19 cellular contexts compared by ENCODE assay signal in the genomic region with DNA sequence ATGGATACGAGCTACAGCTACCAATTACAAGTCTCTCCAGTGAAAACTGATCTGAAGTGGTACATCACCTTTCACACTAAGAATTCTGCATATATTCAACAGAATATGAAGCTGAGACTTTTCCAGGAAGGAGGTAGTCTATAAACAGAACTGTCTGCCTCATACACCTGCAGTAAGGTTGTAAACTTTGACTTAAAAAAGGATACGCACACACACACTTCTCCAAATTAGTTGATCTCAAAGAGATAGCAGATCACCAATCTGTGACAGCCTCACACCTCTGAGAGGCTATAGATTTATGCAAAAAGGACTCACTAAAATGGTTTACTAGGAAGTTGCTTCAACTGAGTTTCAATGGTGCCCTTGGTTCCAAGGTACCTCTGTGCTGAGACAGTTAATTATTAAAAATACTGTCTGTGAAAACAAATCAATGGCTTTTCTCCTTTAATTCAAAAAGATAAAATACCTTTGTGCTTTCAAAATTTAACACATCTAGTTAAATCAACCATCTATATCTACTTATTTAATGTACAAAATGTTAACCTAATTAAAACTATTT. TPM values are rescaled to one million over a fixed set of nuclear protein-coding genes. Genes with fewer than 3 reads are reported as not detected.
DNase-seq lines count a peak whose midpoint lies in the region; ATAC-seq, FAIRE-seq and TF ChIP-seq lines count a peak whose summit lies in the region.
"Had no signal": no experiment of that assay in that cellular context is flagged by ENCODE, and none has a peak within 500 bp of the region (broad histone marks: within the 10 kb centered on the region; RNA-seq: fewer than 3 reads in every experiment).

No MANE protein-coding gene starts in this region.

- no peaks in the 10 kb centered on the region for H3K4me1 Mint-ChIP-seq in neural progenitor cell

- CTCF ChIA-PET in HepG2 (lab: Yijun Ruan, JAX; ENCODE audit: low intra/inter-chr PET ratio, low total read pairs): no interaction called here

- FAIRE-seq in HepG2 (lab: Jason Lieb, UNC) (no peak), GM19239 (lab: Jason Lieb, UNC) (peak; percentile 26), urothelium cell line (lab: Jason Lieb, UNC) (no peak)
- FAIRE-seq: H1, K562 had no signal

- H3K4me3 ChIP-seq in liver (ENCODE audit: low read depth in 1 of 3, low read length in 3 of 3) (no peak overlapping the region), HepG2 (replicated peaks in 1 of 3; ENCODE audit: insufficient read depth in 1 of 3, low read depth in 2 of 3, low read length in 3 of 3) (no peak overlapping the region), body of pancreas (no peak overlapping the region), neural progenitor cell (no peak overlapping the region), upper lobe of left lung (no peak overlapping the region)
- H3K4me3 ChIP-seq: GM12878, K562 had no signal

- TF ChIP-seq POLR2A in HepG2 (IDR thresholded peaks at IDR 0.05; ENCODE audit: insufficient read depth in 1 of 2, low read depth in 2 of 2, low read length in 2 of 2): no peak
- no peak for TF ChIP-seq POLR2A in body of pancreas (IDR thresholded peaks at IDR 0.05)
- no peak for TF ChIP-seq POLR2A in upper lobe of left lung (IDR thresholded peaks at IDR 0.05)

- H3K4me1 ChIP-seq in liver (ENCODE audit: control insufficient read depth in 4 of 4, insufficient read depth in 4 of 4, low read length in 3 of 4) (peaks cover 5 to 12% (median 10%) of the 10 kb centered on the region in 4 donors), HepG2 (ENCODE audit: insufficient read depth, low read length) (peaks cover 41% of the 10 kb centered on the region), body of pancreas (peaks cover 55% of the 10 kb centered on the region), neural progenitor cell (no peaks in the 10 kb centered on the region), upper lobe of left lung (peaks cover 10 to 25% (median 13%) of the 10 kb centered on the region in 4 donors)

- H4K20me1 ChIP-seq in HepG2 (ENCODE audit: insufficient read depth, low read length) (no peaks in the 10 kb centered on the region), neural progenitor cell (ENCODE audit: low read depth) (peaks cover 58% of the 10 kb centered on the region)

- peaks cover 31% of the 10 kb centered on the region for H3K36me3 Mint-ChIP-seq in neural progenitor cell

- peaks cover 4 to 29% (median 23%) of the 10 kb centered on the region in 4 donors for H3K36me3 ChIP-seq in liver (ENCODE audit: control insufficient read depth in 4 of 4, insufficient read depth in 3 of 4, low read depth in 1 of 4, low read length in 3 of 4)
- peaks cover 10 to 50% of the 10 kb centered on the region in 2 experiments for H3K36me3 ChIP-seq in HepG2 (replicated peaks in 1 of 2; ENCODE audit: control insufficient read depth in 1 of 2, insufficient read depth in 2 of 2, low read length in 2 of 2)
- H3K36me3 ChIP-seq in body of pancreas (replicated peaks in 1 of 2; ENCODE audit: insufficient read depth in 1 of 2, low read depth in 2 of 2): peaks cover 0 to 7% of the 10 kb centered on the region in 2 donors
- H3K36me3 ChIP-seq in neural progenitor cell: peaks cover 38% of the 10 kb centered on the region
- peaks cover 12 to 74% (median 35%) of the 10 kb centered on the region in 4 donors for H3K36me3 ChIP-seq in upper lobe of left lung

- ATAC-seq in HepG2: no peak
- ATAC-seq in body of pancreas: no peak
- ATAC-seq in upper lobe of left lung (ENCODE audit: low FRiP score in 2 of 2): no peak
- ATAC-seq: GM12878, K562 had no signal

- H2AFZ ChIP-seq in HepG2 (ENCODE audit: low read length) (no peak overlapping the region), neural progenitor cell (replicated peaks) (no peak overlapping the region)

- H3K4me3 Mint-ChIP-seq in neural progenitor cell: no peak overlapping the region

- no peaks in the 10 kb centered on the region for H3K9me3 Mint-ChIP-seq in neural progenitor cell

- intact Hi-C loops in HepG2 (cut with micrococcal nuclease; ENCODE audit: unreplicated experiment) (no loop called here), body of pancreas (cut with DNase I) (no loop called here)

- BruUV-seq in HepG2 (replicated peaks; lab: Mats Ljungman, UMichigan): no TSS peak

- TF ChIP-seq RAD21 in liver (IDR thresholded peaks at IDR 0.05) (no peak), HepG2 (CRISPR knock-in tag; IDR thresholded peaks at IDR 0.05) (no peak)

- TF ChIP-seq CTCF in liver (IDR thresholded peaks at IDR 0.05; ENCODE audit: low read depth, low read length, missing input control): no peak
- no peak for TF ChIP-seq CTCF in HepG2 (CRISPR knock-in tag; IDR thresholded peaks at IDR 0.05)
- no peak for TF ChIP-seq CTCF in body of pancreas (IDR thresholded peaks at IDR 0.05)
- TF ChIP-seq CTCF in neural progenitor cell (IDR thresholded peaks at IDR 0.05): no peak
- TF ChIP-seq CTCF in upper lobe of left lung (IDR thresholded peaks at IDR 0.05): no peak

- H3K79me2 ChIP-seq in HepG2 (ENCODE audit: insufficient read depth, low read length) (peaks cover 9% of the 10 kb centered on the region), neural progenitor cell (ENCODE audit: low read depth) (peaks cover 47% of the 10 kb centered on the region)

- TF ChIP-seq EP300 in HepG2 (IDR thresholded peaks at IDR 0.05; ENCODE audit: low read depth in 2 of 2, low read length in 2 of 2) (no peak), HepG2 (CRISPR knock-in tag; IDR thresholded peaks at IDR 0.05; ENCODE audit: borderline replicate concordance) (no peak), upper lobe of left lung (IDR thresholded peaks at IDR 0.05) (no peak)

- DNase-seq in HepG2 (ENCODE audit: low spot score): no peak
- DNase-seq in GM19239 (ENCODE audit: insufficient read length, low spot score): no peak
- DNase-seq in body of pancreas: no peak
- no peak for DNase-seq in neural progenitor cell (ENCODE audit: low spot score)
- no peak for DNase-seq in urothelium cell line (ENCODE audit: low spot score)
- DNase-seq in upper lobe of left lung: no peak
- DNase-seq in NCI-H187 (lab: John Stamatoyannopoulos, UW): no peak
- DNase-seq: C1 segment of cervical spinal cord; DMS153; NCI-H1105; NCI-H2081 treated with DMSO at 0.1 percent for 48 hours; NCI-H748 treated with DMSO at 0.1 percent for 48 hours; NK-92 treated with Interleukin-12 subunit alpha and Interleukin-12 subunit beta, amount 100 ng/mL, for 24 hours; OCI-M1; Right ventricle myocardium superior had no signal

- H3K27ac ChIP-seq in liver (ENCODE audit: low read depth in 1 of 2, low read length in 2 of 2): peak overlapping the region in 1 of 2 donors; percentile 8
- H3K27ac ChIP-seq in HepG2 (ENCODE audit: extremely low read length, insufficient read depth, low read length): no peak overlapping the region
- peak overlapping the region in 3 of 4 donors; percentile 36 to 79 (median 76) for H3K27ac ChIP-seq in body of pancreas
- H3K27ac ChIP-seq in neural progenitor cell: peak overlapping the region; percentile 24
- H3K27ac ChIP-seq in upper lobe of left lung: no peak overlapping the region

- H3K4me2 ChIP-seq in HepG2 (ENCODE audit: low read depth, low read length) (no peak overlapping the region), neural progenitor cell (no peak overlapping the region)

- no peaks in the 10 kb centered on the region for H3K27me3 Mint-ChIP-seq in neural progenitor cell (ENCODE audit: insufficient read depth, low read depth)

- POLR2A ChIA-PET in HepG2 (lab: Yijun Ruan, JAX): no interaction called here

- H3K27me3 ChIP-seq in liver (ENCODE audit: control insufficient read depth in 4 of 4, insufficient read depth in 4 of 4, low read length in 3 of 4): no peaks in the 10 kb centered on the region
- no peaks in the 10 kb centered on the region for H3K27me3 ChIP-seq in HepG2 (ENCODE audit: control insufficient read depth in 1 of 2, insufficient read depth in 2 of 2, low read length in 2 of 2)
- no peaks in the 10 kb centered on the region for H3K27me3 ChIP-seq in body of pancreas
- no peaks in the 10 kb centered on the region for H3K27me3 ChIP-seq in neural progenitor cell
- no peaks in the 10 kb centered on the region for H3K27me3 ChIP-seq in upper lobe of left lung

- H3K9me3 ChIP-seq in liver (ENCODE audit: control insufficient read depth in 4 of 4, low read length in 3 of 4) (no peaks in the 10 kb centered on the region), HepG2 (ENCODE audit: low read length) (no peaks in the 10 kb centered on the region), body of pancreas (no peaks in the 10 kb centered on the region), neural progenitor cell (ENCODE audit: low read depth) (no peaks in the 10 kb centered on the region), upper lobe of left lung (no peaks in the 10 kb centered on the region)

- WGBS in liver: 79% methylated on average over 2 of the region's 2 CpGs
- WGBS in HepG2 (ENCODE audit: low lambda C conversion rate): 90% methylated on average over 2 of the region's 2 CpGs
- WGBS in body of pancreas, 2 donors: 67 to 82% methylated on average over 2 of the region's 2 CpGs
- WGBS in upper lobe of left lung, 2 donors: 88 to 93% methylated on average over 2 of the region's 2 CpGs

- in situ Hi-C loops in HepG2 (cut with HindIII; ENCODE audit: extremely low pct_ligation_motif_present, low pct_unique_long_range_greater_than_20kb): no loop called here

- H3K9ac ChIP-seq in liver (ENCODE audit: low read depth in 1 of 2, low read length in 2 of 2) (no peak overlapping the region), HepG2 (ENCODE audit: insufficient read depth, low read depth, low read length) (no peak overlapping the region), neural progenitor cell (no peak overlapping the region)

- no peak overlapping the region for H3K27ac Mint-ChIP-seq in neural progenitor cell

- H3F3A ChIP-seq in neural progenitor cell (ENCODE audit: low read depth): peaks cover 12% of the 10 kb centered on the region

RNA-seq across cellular contexts. Expression of a gene that starts 17.9 kb away (rescaled TPM):
- total RNA-seq in liver (10 to 100 TPM in 1 of 2 donors, 1 to 10 TPM in 1; 9.2 to 20.2 TPM), HepG2 (2016; rRNA removed; fragmentation: Illumina TruSeq; extraction: Trizol) (13.1 and 15.0 TPM in 2 replicates), body of pancreas (10 to 100 TPM; 16.6 to 17.8 TPM), neural progenitor cell (ENCODE audit: low replicate concordance) (24.9 and 36.6 TPM in 2 replicates), upper lobe of left lung (10 to 100 TPM; 15.7 to 65.4 (median 30.2) TPM)
- polyA plus RNA-seq in liver (1 to 10 TPM; 3.5 to 4.7 TPM), HepG2 (2011; rRNA removed) (6.8 and 8.3 TPM in 2 replicates)
- 17.4 and 18.2 TPM in 2 replicates for total RNA-seq in HepG2 (2016; cell fraction: cytosol; rRNA removed; fragmentation: Illumina TruSeq; extraction: Trizol; ENCODE audit: low read depth)
- total RNA-seq in HepG2 (2016; cell fraction: insoluble cytoplasmic fraction; rRNA removed; fragmentation: Illumina TruSeq; extraction: Trizol): 12.5 and 14.4 TPM in 2 replicates
- total RNA-seq in HepG2 (2016; cell fraction: membrane; rRNA removed; fragmentation: Illumina TruSeq; extraction: Trizol): 27.6 and 35.3 TPM in 2 replicates
- total RNA-seq in HepG2 (2016; cell fraction: nucleus; rRNA removed; fragmentation: Illumina TruSeq; extraction: Trizol): 14.7 and 15.8 TPM in 2 replicates
- polyA plus RNA-seq in HepG2 (2011; cell fraction: cytosol; rRNA removed): 2.3 and 3.5 TPM in 2 replicates
- polyA plus RNA-seq in HepG2 (2011; cell fraction: nucleus; rRNA removed): 11.0 and 12.1 TPM in 2 replicates
- polyA plus RNA-seq in HepG2 (2012): 9.9 and 11.2 TPM in 2 replicates
- polyA plus RNA-seq in HepG2 (2016; cell fraction: cytosol; fragmentation: Illumina TruSeq; extraction: Trizol; ENCODE audit: low read depth): 9.0 and 9.8 TPM in 2 replicates
- polyA plus RNA-seq in HepG2 (2016; cell fraction: insoluble cytoplasmic fraction; fragmentation: Illumina TruSeq; extraction: Trizol; ENCODE audit: low read depth): 12.2 TPM in 2 replicates
- polyA plus RNA-seq in HepG2 (2016; cell fraction: membrane; fragmentation: Illumina TruSeq; extraction: Trizol; ENCODE audit: low read depth): 15.0 TPM in 2 replicates
- polyA plus RNA-seq in HepG2 (2016; cell fraction: nucleus; fragmentation: Illumina TruSeq; extraction: Trizol; ENCODE audit: insufficient read depth, low read depth): 20.1 and 20.3 TPM in 2 replicates
- polyA minus RNA-seq in HepG2 (2011; rRNA and poly(A)+ RNA removed; ENCODE audit: low replicate concordance): 12.0 and 30.8 TPM in 2 replicates
- 11.9 and 12.8 TPM in 2 replicates for polyA minus RNA-seq in HepG2 (2011; cell fraction: cytosol; rRNA and poly(A)+ RNA removed)
- polyA minus RNA-seq in HepG2 (2011; cell fraction: nucleus; rRNA and poly(A)+ RNA removed): 21.0 and 22.3 TPM in 2 replicates

Comparison
In these comparisons a context has a peak if more than half of its experiments do, and no peak if none do; other contexts are left out.
1. H3K27ac ChIP-seq: peak in body of pancreas (3 of 4) and neural progenitor cell (single experiment); none in HepG2 (single experiment) and upper lobe of left lung (0 of 4).